ENCODE assay signal across 1 cellular context in genomic region chr1:151158311-151158710, GRCh38.
TF ChIP-seq lines count a peak whose summit lies in the region.

No MANE protein-coding gene starts in this region.

TF ChIP-seq in GM12878, 131 proteins besides CTCF, POLR2A, EP300 and RAD21:
- TF ChIP-seq SPI1 (IDR thresholded peaks at IDR 0.05; ENCODE audit: borderline replicate concordance, insufficient read depth, low read depth, low read length), result no peak
- TF ChIP-seq, protein P1, sequence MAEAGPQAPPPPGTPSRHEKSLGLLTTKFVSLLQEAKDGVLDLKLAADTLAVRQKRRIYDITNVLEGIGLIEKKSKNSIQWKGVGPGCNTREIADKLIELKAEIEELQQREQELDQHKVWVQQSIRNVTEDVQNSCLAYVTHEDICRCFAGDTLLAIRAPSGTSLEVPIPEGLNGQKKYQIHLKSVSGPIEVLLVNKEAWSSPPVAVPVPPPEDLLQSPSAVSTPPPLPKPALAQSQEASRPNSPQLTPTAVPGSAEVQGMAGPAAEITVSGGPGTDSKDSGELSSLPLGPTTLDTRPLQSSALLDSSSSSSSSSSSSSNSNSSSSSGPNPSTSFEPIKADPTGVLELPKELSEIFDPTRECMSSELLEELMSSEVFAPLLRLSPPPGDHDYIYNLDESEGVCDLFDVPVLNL (IDR thresholded peaks at IDR 0.05; ENCODE audit: low read depth, low read length), result no peak
TF ChIP-seq in GM12878: peak in this region for 0.
